Comparison of ENCODE assay signal across 18 cellular contexts in genomic region chr7:105132335-105132734, GRCh38.
DNase-seq lines count a peak whose midpoint lies in the region; ATAC-seq and TF ChIP-seq lines count a peak whose summit lies in the region.
"Had no signal": no experiment of that assay in that cellular context is flagged by ENCODE, and none has a peak within 500 bp of the region (broad histone marks: within the 10 kb centered on the region; RNA-seq: fewer than 3 reads in every experiment).

No MANE protein-coding gene starts in this region.

- WGBS in mesenchymal stem cell: 95% methylated on average over 5 of the region's 5 CpGs
- 94 to 95% (median 95%) methylated on average over 5 of the region's 5 CpGs for WGBS in stomach, 5 donors
- WGBS in suprapubic skin: 87% methylated on average over 5 of the region's 5 CpGs

- H3K23ac ChIP-seq in mesenchymal stem cell (ENCODE audit: low read length in 2 of 2): no peak overlapping the region

- TF ChIP-seq POLR2A in stomach (IDR thresholded peaks at IDR 0.05): no peak
- no peak for TF ChIP-seq POLR2A in suprapubic skin (IDR thresholded peaks at IDR 0.05)

- DNase-seq in activated naive CD4-positive, alpha-beta T cell treated with anti-CD3 and anti-CD28 coated beads, Interleukin-2, amount 50 U/mL, for 72 hours (ENCODE audit: low spot score in 2 of 2): no peak
- no peak for DNase-seq in activated naive CD4-positive, alpha-beta T cell treated with anti-CD3 and anti-CD28 coated beads, Interleukin-2, amount 50 U/mL, for 16 hours
- peak in 1 of 2 donors; percentile 36 for DNase-seq in activated T-cell treated with anti-CD3 and anti-CD28 coated beads, Interleukin-2, amount 50 U/mL, for 72 hours
- no peak for DNase-seq in mesenchymal stem cell
- DNase-seq in substantia nigra (lab: John Stamatoyannopoulos, UW): no peak
- no peak for DNase-seq in stomach
- no peak for DNase-seq in suprapubic skin (ENCODE audit: low spot score in 2 of 2)
- DNase-seq: CD4-positive, alpha-beta memory T cell; DMS153; GF-D8; GM23248; HCEC 1CT; NCI-H1105; NCI-H2081; NCI-H446 treated with DMSO at 0.1 percent for 48 hours; SHP77 had no signal

- H3K36me3 ChIP-seq in mesenchymal stem cell (ENCODE audit: control insufficient read depth in 1 of 2, insufficient read depth in 2 of 2, low read depth in 1 of 2, low read length in 2 of 2) (peaks cover 28 to 42% of the 10 kb centered on the region in 2 experiments), stomach (peaks cover 14 to 74% (median 33%) of the 10 kb centered on the region in 4 donors), suprapubic skin (peaks cover 45% of the 10 kb centered on the region)

- H2AFZ ChIP-seq in mesenchymal stem cell (ENCODE audit: low read depth, low read length): no peak overlapping the region
- H2AFZ ChIP-seq: GM23248 had no signal

- peaks cover 32% of the 10 kb centered on the region for H3K4me1 Mint-ChIP-seq in activated T-cell treated with anti-CD3 and anti-CD28 coated beads, Interleukin-2, amount 50 U/mL, for 72 hours (ENCODE audit: low read depth)

- H4K91ac ChIP-seq in mesenchymal stem cell (ENCODE audit: low read length): no peak overlapping the region

- intact Hi-C loops in stomach (cut with DNase I; ENCODE audit: low total_unique reads): no loop called here

- H3K9me3 ChIP-seq in mesenchymal stem cell (ENCODE audit: control insufficient read depth, low read length) (no peaks in the 10 kb centered on the region), stomach (no peaks in the 10 kb centered on the region), suprapubic skin (no peaks in the 10 kb centered on the region)
- H3K9me3 ChIP-seq: A549 had no signal

- ATAC-seq in activated naive CD4-positive, alpha-beta T cell treated with anti-CD3 and anti-CD28 coated beads, Interleukin-2, amount 50 U/mL, for 72 hours: peak; percentile 50 to 79
- ATAC-seq in activated T-cell treated with anti-CD3 and anti-CD28 coated beads, Interleukin-2, amount 50 U/mL, for 72 hours (replicated peaks in 1 of 2): peak; percentile 54 to 62
- no peak for ATAC-seq in GM21723 (IDR thresholded peaks at IDR 0.05; ENCODE audit: unreplicated experiment)
- ATAC-seq: A549 had no signal

- H3K36me3 Mint-ChIP-seq in activated naive CD4-positive, alpha-beta T cell treated with anti-CD3 and anti-CD28 coated beads, Interleukin-2, amount 50 U/mL, for 72 hours: no peaks in the 10 kb centered on the region
- H3K36me3 Mint-ChIP-seq in activated T-cell treated with anti-CD3 and anti-CD28 coated beads, Interleukin-2, amount 50 U/mL, for 72 hours (ENCODE audit: insufficient read depth in 2 of 2): peaks cover 0 to 5% of the 10 kb centered on the region in 2 donors

- H4K8ac ChIP-seq in mesenchymal stem cell (ENCODE audit: low read length): peak overlapping the region; percentile 13

- H2BK12ac ChIP-seq in mesenchymal stem cell (ENCODE audit: low read length in 2 of 2): no peak overlapping the region

- H2BK15ac ChIP-seq in mesenchymal stem cell (ENCODE audit: low read depth, poor library complexity, severe bottlenecking): no peak overlapping the region

- TF ChIP-seq EP300 in stomach (IDR thresholded peaks at IDR 0.05) (no peak), suprapubic skin (IDR thresholded peaks at IDR 0.05) (no peak)

- H3K9me3 Mint-ChIP-seq in activated naive CD4-positive, alpha-beta T cell treated with anti-CD3 and anti-CD28 coated beads, Interleukin-2, amount 50 U/mL, for 72 hours: no peaks in the 10 kb centered on the region
- no peaks in the 10 kb centered on the region for H3K9me3 Mint-ChIP-seq in activated T-cell treated with anti-CD3 and anti-CD28 coated beads, Interleukin-2, amount 50 U/mL, for 72 hours

- no peak overlapping the region for H3K4ac ChIP-seq in mesenchymal stem cell (ENCODE audit: low read depth in 1 of 2, low read length in 2 of 2)

- H2BK120ac ChIP-seq in mesenchymal stem cell (ENCODE audit: low read depth, low read length): no peak overlapping the region

- no peak overlapping the region for H3K14ac ChIP-seq in mesenchymal stem cell (ENCODE audit: low read length in 2 of 2)

- no peaks in the 10 kb centered on the region for H3K27me3 ChIP-seq in mesenchymal stem cell (ENCODE audit: control insufficient read depth in 1 of 2, insufficient read depth in 1 of 2, low read length in 2 of 2)
- no peaks in the 10 kb centered on the region for H3K27me3 ChIP-seq in stomach
- no peaks in the 10 kb centered on the region for H3K27me3 ChIP-seq in suprapubic skin

- H3K79me1 ChIP-seq in mesenchymal stem cell (replicated peaks; ENCODE audit: low read length, poor library complexity, severe bottlenecking): peaks cover 58% of the 10 kb centered on the region

- H3K27ac Mint-ChIP-seq in activated naive CD4-positive, alpha-beta T cell treated with anti-CD3 and anti-CD28 coated beads, Interleukin-2, amount 50 U/mL, for 72 hours: peak overlapping the region in 1 of 2 donors; percentile 34
- no peak overlapping the region for H3K27ac Mint-ChIP-seq in activated T-cell treated with anti-CD3 and anti-CD28 coated beads, Interleukin-2, amount 50 U/mL, for 72 hours

- no peak overlapping the region for H3K4me2 ChIP-seq in mesenchymal stem cell (ENCODE audit: low read length, poor library complexity, severe bottlenecking)
- H3K4me2 ChIP-seq: A549 had no signal

- no peak overlapping the region for H3K4me3 ChIP-seq in mesenchymal stem cell (ENCODE audit: insufficient read depth in 1 of 2, low read depth in 1 of 2, low read length in 2 of 2)
- no peak overlapping the region for H3K4me3 ChIP-seq in stomach
- H3K4me3 ChIP-seq in suprapubic skin: no peak overlapping the region
- H3K4me3 ChIP-seq: A549, GM23248 had no signal

- TF ChIP-seq CTCF in stomach (IDR thresholded peaks at IDR 0.05): no peak
- no peak for TF ChIP-seq CTCF in suprapubic skin (IDR thresholded peaks at IDR 0.05)

- no peak overlapping the region for H3K27ac ChIP-seq in mesenchymal stem cell (ENCODE audit: low read length, poor library complexity, severe bottlenecking)
- H3K27ac ChIP-seq in substantia nigra (ENCODE audit: low read depth, low read length, poor library complexity, severe bottlenecking): peak overlapping the region; percentile 38
- H3K27ac ChIP-seq in stomach: no peak overlapping the region
- H3K27ac ChIP-seq in suprapubic skin: no peak overlapping the region
- H3K27ac ChIP-seq: A549, GM23248 had no signal

- no peak overlapping the region for H2AK5ac ChIP-seq in mesenchymal stem cell (ENCODE audit: low read length, severe bottlenecking)

- H3K4me3 Mint-ChIP-seq in activated T-cell treated with anti-CD3 and anti-CD28 coated beads, Interleukin-2, amount 50 U/mL, for 72 hours: no peak overlapping the region

- H3K4me1 ChIP-seq in mesenchymal stem cell (ENCODE audit: control insufficient read depth, insufficient read depth, low read depth, low read length) (peaks cover 7% of the 10 kb centered on the region), stomach (peaks cover 0 to 9% (median 4%) of the 10 kb centered on the region in 4 donors), suprapubic skin (no peaks in the 10 kb centered on the region)
- H3K4me1 ChIP-seq: A549 had no signal

- H3K9ac ChIP-seq in mesenchymal stem cell (ENCODE audit: low read length): no peak overlapping the region
- H3K9ac ChIP-seq: GM23248 had no signal

- no peaks in the 10 kb centered on the region for H3K27me3 Mint-ChIP-seq in activated T-cell treated with anti-CD3 and anti-CD28 coated beads, Interleukin-2, amount 50 U/mL, for 72 hours (ENCODE audit: low read depth)
- H3K27me3 Mint-ChIP-seq: CD4-positive, alpha-beta memory T cell had no signal

- no peak overlapping the region for H2BK5ac ChIP-seq in mesenchymal stem cell (ENCODE audit: low read depth, low read length, poor library complexity, severe bottlenecking)

- no peak overlapping the region for H3K18ac ChIP-seq in mesenchymal stem cell (ENCODE audit: low read depth in 1 of 2, low read length in 2 of 2)
